In genomic region chr17:3502466-3502865, GRCh38 we compare ENCODE assay signal across 30 cellular contexts. TPM values are rescaled to one million over a fixed set of nuclear protein-coding genes. Genes with fewer than 3 reads are reported as not detected.
DNase-seq lines count a peak whose midpoint lies in the region; TF ChIP-seq lines count a peak whose summit lies in the region.
"Had no signal": no experiment of that assay in that cellular context is flagged by ENCODE, and none has a peak within 500 bp of the region (broad histone marks: within the 10 kb centered on the region; RNA-seq: fewer than 3 reads in every experiment).

No MANE protein-coding gene starts in this region.

- H3K27ac ChIP-seq in neuronal stem cell (replicated peaks; ENCODE audit: low read length) (no peak overlapping the region), PC-9 (no peak overlapping the region)
- H3K27ac ChIP-seq: BLaER1 treated with 17β-estradiol and CSF1 and Interleukin-3, amounts not matched to agents 10 nM and 100 nM; epithelial cell of prostate; pancreas; right atrium auricular region; spleen; transverse colon had no signal

- H3K4me1 ChIP-seq in neuronal stem cell (ENCODE audit: control insufficient read depth in 2 of 2, insufficient read depth in 1 of 2, low read depth in 1 of 2, low read length in 2 of 2), result no peaks in the 10 kb centered on the region
- H3K4me1 ChIP-seq in PC-9 (replicated peaks; ENCODE audit: insufficient read depth), result no peaks in the 10 kb centered on the region
- H3K4me1 ChIP-seq: BLaER1 treated with 17β-estradiol and CSF1 and Interleukin-3, amounts not matched to agents 10 nM and 100 nM; pancreas; right atrium auricular region; spleen; transverse colon had no signal

- no peak overlapping the region for H4K8ac ChIP-seq in neuronal stem cell (ENCODE audit: low read depth, low read length)

- no peaks in the 10 kb centered on the region for H3K36me3 ChIP-seq in neuronal stem cell (replicated peaks in 1 of 2; ENCODE audit: control insufficient read depth in 2 of 2, insufficient read depth in 2 of 2, low read length in 2 of 2)
- no peaks in the 10 kb centered on the region for H3K36me3 ChIP-seq in PC-9 (ENCODE audit: low read depth)
- H3K36me3 ChIP-seq: BLaER1 treated with 17β-estradiol and CSF1 and Interleukin-3, amounts not matched to agents 10 nM and 100 nM; pancreas; right atrium auricular region; spleen; transverse colon had no signal

- H2AK5ac ChIP-seq in neuronal stem cell (ENCODE audit: low read depth, low read length), result no peak overlapping the region

- H3K4me2 ChIP-seq in neuronal stem cell (ENCODE audit: insufficient read depth, low read length, poor library complexity, severe bottlenecking) (no peak overlapping the region), PC-9 (no peak overlapping the region)
- H3K4me2 ChIP-seq: BLaER1 treated with 17β-estradiol and CSF1 and Interleukin-3, amounts not matched to agents 10 nM and 100 nM had no signal

- no peak overlapping the region for H3K9ac ChIP-seq in neuronal stem cell (ENCODE audit: low read depth, low read length, poor library complexity)
- H3K9ac ChIP-seq: BLaER1 treated with 17β-estradiol and CSF1 and Interleukin-3, amounts not matched to agents 10 nM and 100 nM had no signal

- no TSS peak for BruUV-seq in PC-9 (replicated peaks; lab: Mats Ljungman, UMichigan)

- no peaks in the 10 kb centered on the region for H3K27me3 ChIP-seq in neuronal stem cell (ENCODE audit: control insufficient read depth in 3 of 3, insufficient read depth in 3 of 3, low read depth in 1 of 3, low read length in 3 of 3)
- H3K27me3 ChIP-seq in PC-9 (ENCODE audit: insufficient read depth, low read depth), result peaks cover 90% of the 10 kb centered on the region
- H3K27me3 ChIP-seq: BLaER1 treated with 17β-estradiol and CSF1 and Interleukin-3, amounts not matched to agents 10 nM and 100 nM; pancreas; right atrium auricular region; spleen; transverse colon had no signal

- H3K4me3 ChIP-seq in neuronal stem cell (ENCODE audit: low read length in 2 of 2) (no peak overlapping the region), PC-9 (no peak overlapping the region)
- H3K4me3 ChIP-seq: BLaER1 treated with 17β-estradiol and CSF1 and Interleukin-3, amounts not matched to agents 10 nM and 100 nM; lung; pancreas; right atrium auricular region; spleen; transverse colon had no signal

- H3K14ac ChIP-seq in neuronal stem cell (ENCODE audit: low read length), result no peak overlapping the region

- H2BK15ac ChIP-seq in neuronal stem cell (ENCODE audit: low read length), result no peak overlapping the region

- H2BK5ac ChIP-seq in neuronal stem cell (ENCODE audit: low read length), result no peak overlapping the region

- peak overlapping the region; percentile 72 for H2BK120ac ChIP-seq in neuronal stem cell (ENCODE audit: low read depth, low read length)

- CTCF ChIA-PET in PC-9 (lab: Charles Lee), result no interaction called here

- intact Hi-C loops in PC-9 (cut with micrococcal nuclease; ENCODE audit: unreplicated experiment), result no loop called here

- H2AFZ ChIP-seq in neuronal stem cell (ENCODE audit: low read length) (no peak overlapping the region), PC-9 (no peak overlapping the region)

- H3K9me3 ChIP-seq in neuronal stem cell (replicated peaks in 1 of 2; ENCODE audit: control insufficient read depth in 2 of 2, insufficient read depth in 1 of 2, low read depth in 1 of 2, low read length in 2 of 2), result peaks cover 0 to 2% of the 10 kb centered on the region in 2 donors
- H3K9me3 ChIP-seq in PC-9 (ENCODE audit: insufficient read depth, low read depth), result no peaks in the 10 kb centered on the region
- H3K9me3 ChIP-seq: pancreas, right atrium auricular region had no signal

- H3K18ac ChIP-seq in neuronal stem cell (ENCODE audit: low read length), result peak overlapping the region; percentile 57

- H4K91ac ChIP-seq in neuronal stem cell (ENCODE audit: low read depth, low read length, poor library complexity), result no peak overlapping the region

- H2BK12ac ChIP-seq in neuronal stem cell (ENCODE audit: low read length), result no peak overlapping the region

- H3K79me2 ChIP-seq in PC-9 (ENCODE audit: low read depth), result no peaks in the 10 kb centered on the region

- TF ChIP-seq CTCF in PC-9 (conservative IDR thresholded peaks at IDR 0.05), result no peak

- WGBS in neuronal stem cell (ENCODE audit: extremely low coverage in 2 of 2, insufficient read length in 2 of 2, insufficient replicate concordance in 1 of 2), 2 donors, result no CpG with 5 or more reads among the region's 5 CpGs

- 0 out of 2 replicates have a peak, but pooled peaks cover 3% of the 10 kb centered on the region for H3K9me2 ChIP-seq in PC-9 (ENCODE audit: insufficient read depth)

- DNase-seq in amygdala (lab: John Stamatoyannopoulos, UW) (peak in 37 of 56 donors; percentile 5 to 77 (median 39)), globus pallidus (ENCODE audit: low spot score) (peak; percentile 93), neuronal stem cell (ENCODE audit: low spot score) (no peak), ureter (ENCODE audit: low spot score) (peak; percentile 0), PC-9 (no peak), SK-N-DZ (ENCODE audit: low spot score) (no peak), GF-D8 (lab: John Stamatoyannopoulos, UW) (no peak)
- DNase-seq: activated CD4-positive, alpha-beta T cell treated with anti-CD3 and anti-CD28 coated beads, Interleukin-2, amount 10 ng/mL, durations not matched to agents 24 days and 14 days; aorta; effector CD4-positive, alpha-beta T cell; left cardiac atrium; NCI-H146; NCI-H2107; NCI-H774; pancreas; spleen; stimulated activated CD4-positive, alpha-beta T cell treated with anti-CD3 and anti-CD28 coated beads, Interleukin-2, amount 100 ng/mL, for 24 hours; stimulated activated CD8-positive, alpha-beta memory T cell treated with anti-CD3 and anti-CD28 coated beads, Interleukin-4, amount 100 ng/mL, for 48 hours; stimulated activated naive CD8-positive, alpha-beta T cell treated with anti-CD3 and anti-CD28 coated beads, Interleukin-15, amount 100 ng/mL, for 72 hours; T-helper 9 cell; transverse colon had no signal

- POLR2A ChIA-PET in PC-9 (lab: Charles Lee; ENCODE audit: unreplicated experiment), result no interaction called here

- no peak overlapping the region for H3K23ac ChIP-seq in neuronal stem cell (ENCODE audit: low read depth, low read length, poor library complexity)

- no peak overlapping the region for H3K4ac ChIP-seq in neuronal stem cell (ENCODE audit: low read length)

- H4K20me1 ChIP-seq in PC-9 (ENCODE audit: insufficient read depth), result no peaks in the 10 kb centered on the region
- H4K20me1 ChIP-seq: BLaER1 treated with 17β-estradiol and CSF1 and Interleukin-3, amounts not matched to agents 10 nM and 100 nM had no signal

- H3F3A ChIP-seq in PC-9 (ENCODE audit: insufficient read depth, low read depth), result no peaks in the 10 kb centered on the region

- no peaks in the 10 kb centered on the region for H3K79me1 ChIP-seq in neuronal stem cell (ENCODE audit: low read depth, low read length)

RNA-seq across cellular contexts. Expression of gene ASPA, which starts 26.7 kb away (rescaled TPM):
- not detected for polyA plus RNA-seq in neuronal stem cell (2013, experiment 1 of 2)
- not detected for polyA plus RNA-seq in neuronal stem cell (2013, experiment 2 of 2)
- total RNA-seq in ureter, result 15.3 TPM
- not detected in 2 replicates for total RNA-seq in PC-9 (2021)
- polyA plus RNA-seq in SK-N-DZ (2014; cell fraction: cytosol; rRNA removed), result not detected in 2 replicates
- polyA plus RNA-seq in SK-N-DZ (2014; cell fraction: nucleus; rRNA removed), result not detected in 2 replicates
- total RNA-seq: activated CD4-positive, alpha-beta T cell treated with anti-CD3 and anti-CD28 coated beads, Interleukin-2, amount 10 ng/mL, durations not matched to agents 24 days and 14 days; activated CD8-positive, alpha-beta memory T cell treated with anti-CD3 and anti-CD28 coated beads for 36 hours; bronchial epithelial cell; natural killer cell treated with Interleukin-12 subunit alpha and Interleukin-12 subunit beta and Interleukin-15 and Interleukin-18, amount 100 ng/mL, for 72 hours had no signal

RNA-seq across cellular contexts. Expression of gene SPATA22, which starts 30.8 kb away (rescaled TPM):
- 0.15 TPM for polyA plus RNA-seq in neuronal stem cell (2013, experiment 1 of 2)
- polyA plus RNA-seq in neuronal stem cell (2013, experiment 2 of 2), result 0.39 TPM
- not detected for total RNA-seq in ureter
- total RNA-seq in PC-9 (2021), result not detected in 2 replicates
- 6.5 and 10.6 TPM in 2 replicates for polyA plus RNA-seq in SK-N-DZ (2014; cell fraction: cytosol; rRNA removed)
- polyA plus RNA-seq in SK-N-DZ (2014; cell fraction: nucleus; rRNA removed), result 6.4 and 7.6 TPM in 2 replicates
- total RNA-seq: activated CD4-positive, alpha-beta T cell treated with anti-CD3 and anti-CD28 coated beads, Interleukin-2, amount 10 ng/mL, durations not matched to agents 24 days and 14 days; activated naive CD4-positive, alpha-beta T cell treated with anti-CD3 and anti-CD28 coated beads, Interleukin-2, amount 50 U/mL, for 72 hours; bronchial epithelial cell; LHCN-M2; lung; natural killer cell treated with Interleukin-12 subunit alpha and Interleukin-12 subunit beta and Interleukin-15 and Interleukin-18, amount 100 ng/mL, for 72 hours; pancreas; transverse colon had no signal

RNA-seq across cellular contexts. Expression of gene TRPV3, which starts 55.1 kb away (rescaled TPM):
- 2.0 TPM for polyA plus RNA-seq in neuronal stem cell (2013, experiment 1 of 2)
- 2.4 TPM for polyA plus RNA-seq in neuronal stem cell (2013, experiment 2 of 2)
- 4.3 TPM for total RNA-seq in ureter
- total RNA-seq in PC-9 (2021), result 1.5 and 1.9 TPM in 2 replicates
- polyA plus RNA-seq in SK-N-DZ (2014; cell fraction: cytosol; rRNA removed), result 2.5 and 3.0 TPM in 2 replicates
- polyA plus RNA-seq in SK-N-DZ (2014; cell fraction: nucleus; rRNA removed), result 5.4 and 5.8 TPM in 2 replicates

Comparison
In these comparisons a context has a peak if more than half of its experiments do, and no peak if none do; other contexts are left out.
1. DNase-seq: peak in amygdala (37 of 56), globus pallidus (single experiment) and ureter (single experiment); none in neuronal stem cell (single experiment), PC-9 (0 of 2), SK-N-DZ (single experiment) and GF-D8 (single experiment).
2. RNA of gene ASPA, which starts 26.7 kb away (total RNA-seq): 15.3 TPM in ureter (single experiment); not detected in PC-9; every median in the first group is over 10 times any median in the second.